Comparison of ENCODE assay signal across 9 cellular contexts in the genomic region with DNA sequence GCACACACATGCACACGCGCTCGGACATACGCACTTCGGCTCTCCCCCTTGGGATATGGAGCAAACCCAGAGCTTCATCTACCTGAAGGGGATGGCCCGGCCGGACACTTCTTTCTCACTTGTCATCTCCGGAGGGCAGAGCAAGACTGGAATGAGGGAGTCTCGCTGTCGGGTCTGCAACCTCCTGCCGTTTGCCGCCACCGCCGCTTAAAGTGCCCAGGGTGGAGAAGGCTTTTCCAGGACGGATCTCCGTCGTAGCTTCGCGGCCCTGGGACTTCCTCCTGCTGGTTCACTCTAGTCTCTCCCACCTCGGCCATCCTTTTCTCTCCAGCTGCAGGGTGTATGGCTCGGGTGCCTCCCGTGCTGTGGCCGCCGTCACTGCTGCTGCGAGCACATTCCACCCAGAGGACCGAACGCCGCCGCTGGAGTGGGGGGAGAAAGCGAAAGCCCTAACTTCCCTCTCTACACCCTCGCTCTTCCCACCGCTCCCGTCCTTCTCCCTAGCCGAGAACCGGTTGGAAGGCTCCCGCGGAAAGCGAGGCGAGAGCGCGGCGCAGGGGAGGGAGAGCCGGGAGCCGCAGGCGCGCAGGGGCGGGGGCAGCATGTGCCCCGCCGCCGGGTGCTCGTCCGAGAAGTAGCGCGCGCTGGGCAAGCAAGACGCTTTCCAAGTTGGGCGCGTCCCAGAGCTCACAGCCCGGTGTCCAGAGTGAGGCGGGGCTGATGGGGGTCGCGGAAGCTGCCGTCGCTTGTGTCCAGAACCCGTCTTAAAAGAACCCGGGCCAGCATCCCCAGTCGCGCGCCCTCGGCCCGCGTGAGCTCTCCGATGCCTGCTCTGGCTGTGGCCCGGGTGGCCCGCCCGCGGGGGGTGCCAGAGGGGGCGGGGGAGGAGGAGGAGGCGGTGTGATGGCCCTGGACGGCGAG. TPM values are rescaled to one million over a fixed set of nuclear protein-coding genes. Genes with fewer than 3 reads are reported as not detected.
DNase-seq lines count a peak whose midpoint lies in the region; ATAC-seq, FAIRE-seq and TF ChIP-seq lines count a peak whose summit lies in the region.
"Had no signal": no experiment of that assay in that cellular context is flagged by ENCODE, and none has a peak within 500 bp of the region (broad histone marks: within the 10 kb centered on the region; RNA-seq: fewer than 3 reads in every experiment).

A gene with protein sequence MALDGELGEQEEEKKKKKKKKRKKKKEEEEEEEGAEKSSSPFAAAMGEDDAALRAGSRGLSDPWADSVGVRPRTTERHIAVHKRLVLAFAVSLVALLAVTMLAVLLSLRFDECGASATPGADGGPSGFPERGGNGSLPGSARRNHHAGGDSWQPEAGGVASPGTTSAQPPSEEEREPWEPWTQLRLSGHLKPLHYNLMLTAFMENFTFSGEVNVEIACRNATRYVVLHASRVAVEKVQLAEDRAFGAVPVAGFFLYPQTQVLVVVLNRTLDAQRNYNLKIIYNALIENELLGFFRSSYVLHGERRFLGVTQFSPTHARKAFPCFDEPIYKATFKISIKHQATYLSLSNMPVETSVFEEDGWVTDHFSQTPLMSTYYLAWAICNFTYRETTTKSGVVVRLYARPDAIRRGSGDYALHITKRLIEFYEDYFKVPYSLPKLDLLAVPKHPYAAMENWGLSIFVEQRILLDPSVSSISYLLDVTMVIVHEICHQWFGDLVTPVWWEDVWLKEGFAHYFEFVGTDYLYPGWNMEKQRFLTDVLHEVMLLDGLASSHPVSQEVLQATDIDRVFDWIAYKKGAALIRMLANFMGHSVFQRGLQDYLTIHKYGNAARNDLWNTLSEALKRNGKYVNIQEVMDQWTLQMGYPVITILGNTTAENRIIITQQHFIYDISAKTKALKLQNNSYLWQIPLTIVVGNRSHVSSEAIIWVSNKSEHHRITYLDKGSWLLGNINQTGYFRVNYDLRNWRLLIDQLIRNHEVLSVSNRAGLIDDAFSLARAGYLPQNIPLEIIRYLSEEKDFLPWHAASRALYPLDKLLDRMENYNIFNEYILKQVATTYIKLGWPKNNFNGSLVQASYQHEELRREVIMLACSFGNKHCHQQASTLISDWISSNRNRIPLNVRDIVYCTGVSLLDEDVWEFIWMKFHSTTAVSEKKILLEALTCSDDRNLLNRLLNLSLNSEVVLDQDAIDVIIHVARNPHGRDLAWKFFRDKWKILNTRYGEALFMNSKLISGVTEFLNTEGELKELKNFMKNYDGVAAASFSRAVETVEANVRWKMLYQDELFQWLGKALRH (plus strand): TSS at position 630 of the 921 bp plus-strand sequence. CDS start 274 bp downstream, at position 904.

- H3K4me1 ChIP-seq in esophagus (ENCODE audit: control insufficient read depth in 2 of 2, insufficient read depth in 2 of 2, low read length in 1 of 2), result peaks cover 10 to 13% of the 10 kb centered on the region in 2 donors
- peaks cover 9 to 28% (median 15%) of the 10 kb centered on the region in 4 donors for H3K4me1 ChIP-seq in upper lobe of left lung

- TF ChIP-seq EP300 in upper lobe of left lung (IDR thresholded peaks at IDR 0.05), result no peak

- H3K9me3 Mint-ChIP-seq in mesothelial cell of epicardium, result no peaks in the 10 kb centered on the region

- TF ChIP-seq CTCF in mesothelial cell of epicardium (IDR thresholded peaks at IDR 0.05; ENCODE audit: unreplicated experiment) (no peak), upper lobe of left lung (IDR thresholded peaks at IDR 0.05) (no peak)

- H3K4me1 Mint-ChIP-seq in mesothelial cell of epicardium, result peaks cover 13% of the 10 kb centered on the region

- peak within 1 kb of the TSS; percentile 83 for H3K4me3 Mint-ChIP-seq in mesothelial cell of epicardium

- DNase-seq in NCI-H524 (lab: John Stamatoyannopoulos, UW) (peak; percentile 54 to 73), NCI-H524 treated with DMSO at 0.1 percent for 48 hours (lab: John Stamatoyannopoulos, UW) (no peak), OCI-M1 (lab: John Stamatoyannopoulos, UW) (peak; percentile 46), mesothelial cell of epicardium (ENCODE audit: low spot score in 2 of 2, unreplicated experiment in 2 of 2) (peak; percentile 25 to 55), upper lobe of left lung (peak; percentile 24 to 89), RCC 7860 (ENCODE audit: low spot score) (no peak)
- no peak for DNase-seq in activated CD4-positive, alpha-beta T cell treated with anti-CD3 and anti-CD28 coated beads for 4 hours

- H3K27ac ChIP-seq in esophagus (ENCODE audit: low read depth in 2 of 2, low read length in 1 of 2) (peak within 1 kb of the TSS in 1 of 2 donors; percentile 30), upper lobe of left lung (peak within 1 kb of the TSS; percentile 62 to 86 (median 74))

- H3K36me3 ChIP-seq in esophagus (ENCODE audit: control insufficient read depth in 2 of 2, insufficient read depth in 2 of 2, low read length in 1 of 2) (no peaks in the 10 kb centered on the region), upper lobe of left lung (no peaks in the 10 kb centered on the region)

- FAIRE-seq in RCC 7860 (lab: Jason Lieb, UNC), result no peak
- FAIRE-seq: G401.6 had no signal

- WGBS in esophagus, 2 donors, result 1 to 3% methylated on average over 75 to 81 of the region's 81 CpGs
- 1% methylated on average over 43 to 62 of the region's 81 CpGs for WGBS in upper lobe of left lung, 2 donors

- H3K27me3 Mint-ChIP-seq in mesothelial cell of epicardium (ENCODE audit: low read depth), result peaks cover 88% of the 10 kb centered on the region

- TF ChIP-seq POLR2A in upper lobe of left lung (IDR thresholded peaks at IDR 0.05), result no peak

- peak; percentile 67 to 70 for ATAC-seq in upper lobe of left lung (ENCODE audit: low FRiP score in 2 of 2)

- no peaks in the 10 kb centered on the region for H3K36me3 Mint-ChIP-seq in mesothelial cell of epicardium

- H3K9me3 ChIP-seq in esophagus (ENCODE audit: control insufficient read depth in 2 of 2, insufficient read depth in 1 of 2, low read depth in 1 of 2, low read length in 1 of 2), result peaks cover 0 to 8% of the 10 kb centered on the region in 2 donors
- no peaks in the 10 kb centered on the region for H3K9me3 ChIP-seq in upper lobe of left lung

- H3K4me3 ChIP-seq in esophagus (ENCODE audit: low read depth in 1 of 2, low read length in 2 of 2) (peak within 1 kb of the TSS; percentile 47 to 56), upper lobe of left lung (peak within 1 kb of the TSS; percentile 46 to 65 (median 49))

- no peak within 1 kb of the TSS for H3K27ac Mint-ChIP-seq in mesothelial cell of epicardium

- peaks cover 4 to 15% of the 10 kb centered on the region in 2 donors for H3K27me3 ChIP-seq in esophagus (ENCODE audit: control insufficient read depth in 1 of 2, insufficient read depth in 2 of 2, low read length in 2 of 2)
- H3K27me3 ChIP-seq in upper lobe of left lung, result peaks cover 0 to 19% (median 12%) of the 10 kb centered on the region in 4 donors

RNA-seq across cellular contexts. Expression of the gene that starts here (rescaled TPM):
- polyA plus RNA-seq in esophagus, result under 1 TPM; 0.04 TPM
- 1.0 to 1.7 TPM (median 1.4 TPM) in 3 replicates for total RNA-seq in mesothelial cell of epicardium
- total RNA-seq in upper lobe of left lung, result 10 to 100 TPM in 5 of 6 donors, 1 to 10 TPM in 1; 2.9 to 21.0 (median 14.3) TPM

Comparison
In these comparisons a context has a peak if more than half of its experiments do, and no peak if none do; other contexts are left out.
1. DNase-seq: peak in NCI-H524 (2 of 2), OCI-M1 (single experiment), mesothelial cell of epicardium (2 of 2) and upper lobe of left lung (2 of 2); none in NCI-H524 treated with DMSO at 0.1 percent for 48 hours (single experiment), activated CD4-positive, alpha-beta T cell treated with anti-CD3 and anti-CD28 coated beads for 4 hours (0 of 2) and RCC 7860 (single experiment).